5 cellular contexts compared by ENCODE assay signal in the genomic region with DNA sequence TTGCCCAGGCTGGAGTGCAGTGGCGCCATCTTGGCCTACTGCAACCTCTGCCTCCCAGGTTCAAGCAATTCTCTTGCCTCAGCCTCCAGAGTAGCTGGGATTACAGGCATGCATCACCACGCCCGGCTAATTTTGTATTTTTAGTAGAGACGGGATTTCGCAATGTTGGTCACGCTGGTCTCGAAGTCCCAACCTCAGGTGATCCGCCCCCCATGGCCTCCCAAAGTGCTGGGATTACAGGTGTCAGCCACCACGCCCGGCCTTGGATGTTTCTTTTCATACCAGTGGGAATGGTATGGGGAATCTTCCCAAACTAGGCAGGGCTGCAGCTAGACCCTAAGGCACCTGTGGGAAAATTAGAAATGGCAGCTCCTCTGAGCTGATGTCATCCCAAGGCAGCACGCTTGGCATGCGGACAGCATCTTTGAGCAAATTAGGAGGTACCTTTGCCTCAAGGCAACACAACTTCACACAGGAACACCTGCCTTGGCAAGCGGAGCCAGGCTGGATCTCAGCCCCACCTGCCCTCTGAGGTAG. TPM values are rescaled to one million over a fixed set of nuclear protein-coding genes. Genes with fewer than 3 reads are reported as not detected.
DNase-seq lines count a peak whose midpoint lies in the region; ATAC-seq, FAIRE-seq and TF ChIP-seq lines count a peak whose summit lies in the region.
"Not testable (repeated sequence)": the region's sequence is repeated elsewhere in the genome, so short reads cannot be mapped to it uniquely, and the experiment has no call there.

No MANE protein-coding gene starts in this region.

- not testable (repeated sequence) for H4K8ac ChIP-seq in IMR-90 (ENCODE audit: low read depth in 2 of 2, low read length in 2 of 2); trophoblast cell (ENCODE audit: low read depth, low read length)

- H2BK15ac ChIP-seq in IMR-90 (ENCODE audit: low read depth, low read length), result not testable (repeated sequence)

- not testable (repeated sequence) for TF ChIP-seq EP300 in K562 (IDR thresholded peaks at IDR 0.05; ENCODE audit: low read length)

- in situ Hi-C loops in IMR-90 (cut with MboI; ENCODE audit: low sequenced_read_pairs); K562 (cut with MboI): not testable (repeated sequence)

- H3K4me1 ChIP-seq in IMR-90 (ENCODE audit: control insufficient read depth, insufficient read depth, low read length); K562 (replicated peaks in 1 of 2; ENCODE audit: control insufficient read depth in 2 of 2, insufficient read depth in 2 of 2, low read length in 2 of 2); foreskin keratinocyte: not testable (repeated sequence)
- H3K4me1 ChIP-seq in trophoblast cell (ENCODE audit: control insufficient read depth in 1 of 2, insufficient read depth in 2 of 2, low read length in 2 of 2), result peaks cover 10 to 12% of the 10 kb centered on the region in 2 experiments

- not testable (repeated sequence) for H3K27me3 ChIP-seq in IMR-90 (ENCODE audit: control insufficient read depth, insufficient read depth, low read length); foreskin keratinocyte; trophoblast cell (ENCODE audit: insufficient read depth, low read length)
- H3K27me3 ChIP-seq in K562 (ENCODE audit: control insufficient read depth in 2 of 2, insufficient read depth in 2 of 2, low read length in 2 of 2), result peaks cover 38 to 66% of the 10 kb centered on the region in 2 experiments

- POLR2A ChIA-PET in IMR-90 (lab: Charles Lee; ENCODE audit: unreplicated experiment), result not testable (repeated sequence)
- POLR2A ChIA-PET in K562 (lab: Yijun Ruan, JAX), result interaction anchor here (0.8 kb wide), 1 partner anchor 17 kb away, joined by 3 read pairs; no protein-coding TSS in a partner anchor

- not testable (repeated sequence) for H2AK5ac ChIP-seq in IMR-90 (ENCODE audit: low read depth, low read length); trophoblast cell (ENCODE audit: low read length)

- dilution Hi-C loops in IMR-90 (cut with HindIII; ENCODE audit: low sequenced_read_pairs, unreplicated experiment), result not testable (repeated sequence)

- not testable (repeated sequence) for H3K9me1 ChIP-seq in IMR-90 (ENCODE audit: insufficient read depth, low read length); K562 (ENCODE audit: control insufficient read depth, insufficient read depth, low read length)

- intact Hi-C loops in IMR-90 (cut with micrococcal nuclease); K562 (cut with micrococcal nuclease): not testable (repeated sequence)

- H3K4me2 ChIP-seq in IMR-90 (ENCODE audit: low read depth, low read length); K562 (ENCODE audit: insufficient read depth, low read length); trophoblast cell (ENCODE audit: low read length): not testable (repeated sequence)

- TF ChIP-seq RAD21 in IMR-90 (IDR thresholded peaks at IDR 0.05; ENCODE audit: low read length); K562 (CRISPR knock-in tag; conservative IDR thresholded peaks at IDR 0.05 in 1 of 2, IDR thresholded peaks at IDR 0.05 in 1 of 2): not testable (repeated sequence)

- not testable (repeated sequence) for H2BK20ac ChIP-seq in IMR-90 (ENCODE audit: low read depth, low read length)

- H2AFZ ChIP-seq in IMR-90 (replicated peaks; ENCODE audit: low read length, poor library complexity); K562 (ENCODE audit: low read depth, low read length); trophoblast cell (ENCODE audit: insufficient read depth, low read length, poor library complexity): not testable (repeated sequence)

- not testable (repeated sequence) for BruUV-seq in IMR-90 (replicated peaks; lab: Mats Ljungman, UMichigan); K562 (replicated peaks; lab: Mats Ljungman, UMichigan)

- H3K79me2 ChIP-seq in K562 (ENCODE audit: control insufficient read depth, insufficient read depth, low read length); trophoblast cell (ENCODE audit: control insufficient read depth, insufficient read depth, low read length, poor library complexity): not testable (repeated sequence)

- not testable (repeated sequence) for H3K18ac ChIP-seq in IMR-90 (ENCODE audit: low read depth, low read length); trophoblast cell (ENCODE audit: low read length)

- not testable (repeated sequence) for TF ChIP-seq CTCF in IMR-90 (conservative IDR thresholded peaks at IDR 0.05; ENCODE audit: low read depth, low read length); K562 (IDR thresholded peaks at IDR 0.05 in 2 of 3, conservative IDR thresholded peaks at IDR 0.05 in 1 of 3; ENCODE audit: insufficient read depth in 2 of 3, low read depth in 1 of 3, low read length in 3 of 3); foreskin keratinocyte (conservative IDR thresholded peaks at IDR 0.05)

- H3K4ac ChIP-seq in IMR-90 (ENCODE audit: low read depth, low read length); trophoblast cell (ENCODE audit: low read depth, low read length): not testable (repeated sequence)

- not testable (repeated sequence) for H3K9ac ChIP-seq in IMR-90 (ENCODE audit: low read depth, low read length); K562 (ENCODE audit: insufficient read depth in 1 of 2, low read depth in 2 of 2, low read length in 2 of 2); trophoblast cell (ENCODE audit: low read length)

- not testable (repeated sequence) for H4K20me1 ChIP-seq in IMR-90 (ENCODE audit: insufficient read depth, low read length); K562 (replicated peaks; ENCODE audit: control insufficient read depth, insufficient read depth, low read length)

- not testable (repeated sequence) for H2AK9ac ChIP-seq in IMR-90 (replicated peaks; ENCODE audit: low read depth, low read length, poor library complexity)

- H3K14ac ChIP-seq in IMR-90 (replicated peaks; ENCODE audit: low read depth, low read length); trophoblast cell (ENCODE audit: low read length): not testable (repeated sequence)

- H2BK12ac ChIP-seq in trophoblast cell (ENCODE audit: low read length), result not testable (repeated sequence)

- WGBS in IMR-90 (ENCODE audit: extremely low coverage in 2 of 2, insufficient read length in 1 of 2), 2 experiments, result 92% methylated on average over 2 of the region's 13 CpGs; no CpG with 5 or more reads in 1 of the 2 experiments
- 5% methylated on average over 13 of the region's 13 CpGs for WGBS in K562 (ENCODE audit: insufficient coverage, low coverage, missing lambda C conversion rate)
- WGBS in trophoblast cell (ENCODE audit: extremely low coverage, insufficient coverage, insufficient read length), result no CpG with 5 or more reads among the region's 13 CpGs

- not testable (repeated sequence) for H3K9me3 ChIP-seq in IMR-90 (ENCODE audit: control insufficient read depth, insufficient read depth, low read length); K562 (replicated peaks; ENCODE audit: control insufficient read depth, insufficient read depth, low read depth, low read length); trophoblast cell (ENCODE audit: insufficient read depth, low read depth, low read length)

- not testable (repeated sequence) for FAIRE-seq in K562 (lab: Jason Lieb, UNC)

- not testable (repeated sequence) for DNase-seq in IMR-90; K562 (ENCODE audit: extremely low read depth in 1 of 4, low spot score in 3 of 4); foreskin keratinocyte
- DNase-seq in mesenteric fat pad (ENCODE audit: low spot score), result peak; percentile 83
- DNase-seq in trophoblast cell, result peak; percentile 87 to 93

- not testable (repeated sequence) for H4K91ac ChIP-seq in IMR-90 (ENCODE audit: insufficient read depth, low read depth, low read length); trophoblast cell (ENCODE audit: low read depth, low read length)

- not testable (repeated sequence) for H3K27ac ChIP-seq in IMR-90 (ENCODE audit: insufficient read depth, low read length); K562 (ENCODE audit: extremely low read depth, low read depth, low read length); foreskin keratinocyte; trophoblast cell (ENCODE audit: low read depth, low read length)

- H3K23ac ChIP-seq in IMR-90 (ENCODE audit: low read depth, low read length); trophoblast cell (ENCODE audit: low read length): not testable (repeated sequence)

- not testable (repeated sequence) for H4K5ac ChIP-seq in IMR-90 (ENCODE audit: low read depth, low read length)

- not testable (repeated sequence) for H2BK5ac ChIP-seq in IMR-90 (ENCODE audit: low read depth, low read length, poor library complexity, severe bottlenecking); trophoblast cell (ENCODE audit: low read depth, low read length, poor library complexity)

- H3K36me3 ChIP-seq in IMR-90 (ENCODE audit: control insufficient read depth, insufficient read depth, low read length); K562 (ENCODE audit: control insufficient read depth, insufficient read depth, low read length); trophoblast cell (ENCODE audit: control insufficient read depth in 1 of 2, insufficient read depth in 2 of 2, low read length in 2 of 2): not testable (repeated sequence)

- H4K12ac ChIP-seq in trophoblast cell (ENCODE audit: low read depth, low read length), result not testable (repeated sequence)

- not testable (repeated sequence) for TF ChIP-seq POLR2A in IMR-90 (IDR thresholded peaks at IDR 0.05; ENCODE audit: low read depth, low read length); K562 (conservative IDR thresholded peaks at IDR 0.05)

- not testable (repeated sequence) for H3K56ac ChIP-seq in IMR-90 (ENCODE audit: extremely low read depth, insufficient read depth, low read length)

- H2BK120ac ChIP-seq in IMR-90 (ENCODE audit: low read depth, low read length); trophoblast cell (ENCODE audit: insufficient read depth, low read length, poor library complexity): not testable (repeated sequence)

- not testable (repeated sequence) for ATAC-seq in IMR-90 (ENCODE audit: low read depth); K562
- peak; percentile 35 for ATAC-seq in foreskin keratinocyte

- H3K79me1 ChIP-seq in IMR-90 (ENCODE audit: low read depth in 1 of 2, low read length in 2 of 2); trophoblast cell (ENCODE audit: low read length): not testable (repeated sequence)

- CTCF ChIA-PET in IMR-90 (lab: Yijun Ruan, JAX), result interaction anchor here (1.0 kb wide), 1 partner anchor 11 kb away, joined by 4 read pairs; no protein-coding TSS in a partner anchor
- CTCF ChIA-PET in K562 (lab: Yijun Ruan, JAX; ENCODE audit: low intra/inter-chr PET ratio), result not testable (repeated sequence)

- not testable (repeated sequence) for H3K4me3 ChIP-seq in IMR-90 (ENCODE audit: insufficient read depth, low read depth, low read length); K562; trophoblast cell (ENCODE audit: low read depth, low read length)

RNA-seq across cellular contexts. Expression of a gene that starts 47.9 kb away (rescaled TPM):
- total RNA-seq in IMR-90 (2012; rRNA removed) (33.2 and 33.9 TPM in 2 replicates), K562 (2014; rRNA removed) (0.77 and 2.5 TPM in 2 replicates), K562 (2014; rRNA removed; fragmentation: Illumina TruSeq; extraction: Trizol) (0.64 and 0.84 TPM in 2 replicates), K562 (2015; rRNA removed; fragmentation: Illumina TruSeq; extraction: Trizol) (0.11 and 0.98 TPM in 2 replicates), K562 (2021) (1.0 and 1.1 TPM in 2 replicates), foreskin keratinocyte (34.4 and 37.5 TPM in 2 replicates), mesenteric fat pad (8.9 TPM)
- polyA plus RNA-seq in IMR-90 (2012; rRNA removed) (25.3 and 27.7 TPM in 2 replicates), K562 (2011; rRNA removed) (0.70 and 0.79 TPM in 2 replicates), K562 (2014; fragmentation: Illumina TruSeq; extraction: Trizol) (0.61 and 0.70 TPM in 2 replicates), K562 (2014; fragmentation: Nextera tagmentation; extraction: Ambion mirVana) (under 1 TPM; 0.14 to 0.32 TPM), K562 (2014; rRNA removed) (0.63 and 2.1 TPM in 2 replicates), foreskin keratinocyte (22.0 and 22.3 TPM in 2 replicates)
- 16.4 and 21.4 TPM in 2 replicates for polyA plus RNA-seq in IMR-90 (2012; cell fraction: cytosol; rRNA removed)
- polyA plus RNA-seq in IMR-90 (2012; cell fraction: nucleus; rRNA removed; ENCODE audit: low replicate concordance), result 12.6 and 24.4 TPM in 2 replicates
- 1.4 and 1.9 TPM in 2 replicates for total RNA-seq in K562 (2011; cell fraction: chromatin; rRNA removed; ENCODE audit: low replicate concordance)
- 0.92 and 1.2 TPM in 2 replicates for total RNA-seq in K562 (2011; cell fraction: nucleolus; rRNA removed)
- total RNA-seq in K562 (2011; cell fraction: nucleoplasm; rRNA removed), result 2.1 and 2.2 TPM in 2 replicates
- 0.55 and 0.79 TPM in 2 replicates for polyA plus RNA-seq in K562 (2011; cell fraction: cytosol; rRNA removed)
- polyA plus RNA-seq in K562 (2011; cell fraction: nucleus; rRNA removed), result 0.48 and 0.74 TPM in 2 replicates
- 0.92 and 1.2 TPM in 2 replicates for polyA plus RNA-seq in K562 (2012)
- 0.77 and 0.81 TPM in 2 replicates for polyA minus RNA-seq in K562 (2011; rRNA and poly(A)+ RNA removed)
- 1.0 and 2.4 TPM in 2 replicates for polyA minus RNA-seq in K562 (2011; cell fraction: cytosol; rRNA and poly(A)+ RNA removed)
- 0.44 and 1.3 TPM in 2 replicates for polyA minus RNA-seq in K562 (2011; cell fraction: nucleus; rRNA and poly(A)+ RNA removed)
- 7.4 TPM in 2 replicates for polyA plus RNA-seq in trophoblast cell (2013)

RNA-seq across cellular contexts. Expression of a gene that starts 56.5 kb away (rescaled TPM):
- under 0.01 TPM in 2 replicates for total RNA-seq in IMR-90 (2012; rRNA removed)
- polyA plus RNA-seq in IMR-90 (2012; rRNA removed), result 0.03 and 0.07 TPM in 2 replicates
- 0.04 TPM in 1 of 2 replicates, not detected in the other for polyA plus RNA-seq in IMR-90 (2012; cell fraction: cytosol; rRNA removed)
- 0.11 and 0.22 TPM in 2 replicates for polyA plus RNA-seq in IMR-90 (2012; cell fraction: nucleus; rRNA removed; ENCODE audit: low replicate concordance)
- not detected in 2 replicates for total RNA-seq in K562 (2011; cell fraction: chromatin; rRNA removed; ENCODE audit: low replicate concordance)
- total RNA-seq in K562 (2011; cell fraction: nucleolus; rRNA removed), result not detected in 2 replicates
- total RNA-seq in K562 (2011; cell fraction: nucleoplasm; rRNA removed), result not detected in 2 replicates
- not detected in 2 replicates for total RNA-seq in K562 (2014; rRNA removed)
- total RNA-seq in K562 (2014; rRNA removed; fragmentation: Illumina TruSeq; extraction: Trizol), result 0.03 TPM in 1 of 2 replicates, not detected in the other
- not detected in 2 replicates for total RNA-seq in K562 (2015; rRNA removed; fragmentation: Illumina TruSeq; extraction: Trizol)
- total RNA-seq in K562 (2021), result 0.24 and 0.45 TPM in 2 replicates
- not detected in 2 replicates for polyA plus RNA-seq in K562 (2011; rRNA removed)
- polyA plus RNA-seq in K562 (2011; cell fraction: cytosol; rRNA removed), result not detected in 2 replicates
- not detected in 2 replicates for polyA plus RNA-seq in K562 (2011; cell fraction: nucleus; rRNA removed)
- 0.01 TPM in 1 of 2 replicates, not detected in the other for polyA plus RNA-seq in K562 (2012)
- polyA plus RNA-seq in K562 (2014; fragmentation: Illumina TruSeq; extraction: Trizol), result not detected in 2 replicates
- under 1 TPM in 1 of 2 experiments, not detected in 1; 0.01 TPM for polyA plus RNA-seq in K562 (2014; fragmentation: Nextera tagmentation; extraction: Ambion mirVana)
- polyA plus RNA-seq in K562 (2014; rRNA removed), result not detected in 2 replicates
- polyA minus RNA-seq in K562 (2011; rRNA and poly(A)+ RNA removed), result not detected in 2 replicates
- not detected in 2 replicates for polyA minus RNA-seq in K562 (2011; cell fraction: cytosol; rRNA and poly(A)+ RNA removed)
- polyA minus RNA-seq in K562 (2011; cell fraction: nucleus; rRNA and poly(A)+ RNA removed), result not detected in 2 replicates
- 0.28 and 0.37 TPM in 2 replicates for total RNA-seq in foreskin keratinocyte
- polyA plus RNA-seq in foreskin keratinocyte, result 0.08 and 0.28 TPM in 2 replicates
- total RNA-seq in mesenteric fat pad, result 18.5 TPM
- polyA plus RNA-seq in trophoblast cell (2013), result 1.2 and 1.3 TPM in 2 replicates

Comparison
In these comparisons a context has a peak if more than half of its experiments do, and no peak if none do; other contexts are left out.
1. RNA of a gene that starts 56.5 kb away (total RNA-seq): 18.5 TPM in mesenteric fat pad (single experiment); 0.28 to 0.37 TPM in foreskin keratinocyte, under 0.01 TPM in IMR-90 and 0.03 to 0.45 TPM in K562; every median in the first group is over 10 times any median in the second.